In the genomic region with DNA sequence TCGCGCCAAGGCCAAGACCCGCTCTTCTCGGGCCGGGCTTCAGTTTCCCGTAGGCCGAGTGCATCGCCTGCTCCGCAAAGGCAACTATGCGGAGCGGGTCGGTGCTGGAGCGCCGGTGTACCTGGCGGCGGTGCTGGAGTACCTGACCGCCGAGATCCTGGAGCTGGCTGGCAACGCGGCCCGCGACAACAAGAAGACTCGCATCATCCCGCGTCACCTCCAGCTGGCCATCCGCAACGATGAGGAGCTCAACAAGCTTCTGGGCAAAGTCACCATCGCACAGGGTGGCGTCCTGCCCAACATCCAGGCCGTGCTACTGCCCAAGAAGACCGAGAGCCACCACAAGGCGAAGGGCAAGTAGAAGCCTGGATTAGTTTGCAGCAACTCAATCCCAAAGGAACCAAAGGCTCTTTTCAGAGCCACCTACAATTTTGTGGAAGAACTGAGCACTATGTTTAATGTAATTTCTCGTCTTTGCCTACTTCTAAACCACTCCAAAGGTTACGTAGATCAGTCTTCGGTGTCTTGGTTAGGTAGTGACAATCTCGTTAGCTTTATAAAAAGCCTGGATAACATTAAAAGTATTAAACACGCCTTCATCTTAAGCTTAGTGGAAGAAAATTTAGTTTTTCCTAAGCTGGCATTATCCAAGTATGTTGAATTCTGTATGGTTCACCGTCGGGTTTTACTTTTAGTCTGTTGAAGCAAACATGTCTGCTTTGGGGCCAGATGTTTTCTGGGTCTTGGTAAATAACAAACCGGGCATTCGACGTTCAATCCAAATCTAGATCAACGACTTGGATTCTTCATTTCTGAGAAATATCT, we compare ENCODE assay signal across 8 cellular contexts.
A peak's percentile ranks its signal among the peaks of the same experiment; 100 is the strongest.
DNase-seq lines count a peak whose midpoint lies in the region; ATAC-seq, FAIRE-seq and TF ChIP-seq lines count a peak whose summit lies in the region.
"Not testable (repeated sequence)": the region's sequence is repeated elsewhere in the genome, so short reads cannot be mapped to it uniquely, and the experiment has no call there.

No MANE protein-coding gene starts in this region.

- H3K79me2 ChIP-seq in PC-3 (ENCODE audit: low read length), result peaks cover 30% of the 10 kb centered on the region
- not testable (repeated sequence) for H3K79me2 ChIP-seq in HepG2 (ENCODE audit: insufficient read depth, low read length)

- H3K4me3 Mint-ChIP-seq in activated T-cell treated with anti-CD3 and anti-CD28 coated beads, Interleukin-2, amount 50 U/mL, for 4 hours, result peak overlapping the region; percentile 93

- peaks cover 30% of the 10 kb centered on the region for H3F3A ChIP-seq in PC-3 (ENCODE audit: low read length, unreplicated experiment)

- H3K4me2 ChIP-seq in BLaER1 treated with 17β-estradiol and CSF1 and Interleukin-3, amounts not matched to agents 10 nM and 100 nM, result peak overlapping the region; percentile 81 to 98 (median 89)
- H3K4me2 ChIP-seq in PC-3 (ENCODE audit: low read length), result peak overlapping the region; percentile 94
- H3K4me2 ChIP-seq in HepG2 (ENCODE audit: low read depth, low read length), result peak overlapping the region; percentile 87
- H3K4me2 ChIP-seq in skeletal muscle satellite cell (ENCODE audit: low read length), result peak overlapping the region; percentile 92

- TF ChIP-seq CTCF in PC-3 (conservative IDR thresholded peaks at IDR 0.05; ENCODE audit: low read depth, low read length), result not testable (repeated sequence)
- 0 out of 2 replicates have a peak, but pooled peaks have one; percentile 8 for TF ChIP-seq CTCF in HepG2 (CRISPR knock-in tag; IDR thresholded peaks at IDR 0.05)

- not testable (repeated sequence) for FAIRE-seq in HepG2 (lab: Jason Lieb, UNC)

- peak; percentile 10 for ATAC-seq in GM19467 (IDR thresholded peaks at IDR 0.05; ENCODE audit: unreplicated experiment)
- ATAC-seq in PC-3, result peak; percentile 8
- ATAC-seq in activated T-cell treated with anti-CD3 and anti-CD28 coated beads, Interleukin-2, amount 50 U/mL, for 4 hours, result peak; percentile 33 to 46
- ATAC-seq in HepG2, result peak; percentile 26

- H3K27me3 Mint-ChIP-seq in activated T-cell treated with anti-CD3 and anti-CD28 coated beads, Interleukin-2, amount 50 U/mL, for 4 hours (ENCODE audit: low read depth), result not testable (repeated sequence)

- POLR2A ChIA-PET in PC-3 (lab: Charles Lee; ENCODE audit: unreplicated experiment), result interaction anchor here (0.6 to 2.6 kb wide), 7 partner anchors 33 to 1829 kb away, joined by 3 to 25 read pairs (median 5); a partner anchor contains a TSS
- POLR2A ChIA-PET in HepG2 (lab: Yijun Ruan, JAX), result interaction anchor here (0.8 to 7.1 kb wide), 26 partner anchors 10 to 1777 kb away, joined by 3 to 208 read pairs (median 5); a partner anchor contains a TSS

- not testable (repeated sequence) for TF ChIP-seq EP300 in HepG2 (IDR thresholded peaks at IDR 0.05; ENCODE audit: low read depth in 2 of 2, low read length in 2 of 2); HepG2 (CRISPR knock-in tag; IDR thresholded peaks at IDR 0.05; ENCODE audit: borderline replicate concordance)

- peaks cover 43% of the 10 kb centered on the region for H3K4me1 Mint-ChIP-seq in activated T-cell treated with anti-CD3 and anti-CD28 coated beads, Interleukin-2, amount 50 U/mL, for 4 hours (ENCODE audit: low read depth)

- not testable (repeated sequence) for H3K36me3 ChIP-seq in BLaER1 treated with 17β-estradiol and CSF1 and Interleukin-3, amounts not matched to agents 10 nM and 100 nM; PC-3 (ENCODE audit: low read depth, low read length); HepG2 (replicated peaks in 1 of 2; ENCODE audit: control insufficient read depth in 1 of 2, insufficient read depth in 2 of 2, low read length in 2 of 2); skeletal muscle satellite cell (ENCODE audit: insufficient read depth, low read length)

- intact Hi-C loops in PC-3 (cut with micrococcal nuclease) (loop anchor here (1.0 to 2.0 kb wide), 3 partner anchors 676 to 1776 kb away; a partner anchor contains a TSS), HepG2 (cut with micrococcal nuclease; ENCODE audit: unreplicated experiment) (loop anchor here (1.0 to 5.0 kb wide), 3 partner anchors 30 to 274 kb away; partner anchors contain the start of gene ZNF165)

- BruUV-seq in PC-3 (replicated peaks; lab: Mats Ljungman, UMichigan) (TSS peak; percentile 61), HepG2 (replicated peaks; lab: Mats Ljungman, UMichigan) (TSS peak; percentile 82)

- H3K4me3 ChIP-seq in BLaER1 treated with 17β-estradiol and CSF1 and Interleukin-3, amounts not matched to agents 10 nM and 100 nM, result peak overlapping the region; percentile 67 to 81 (median 72)
- peak overlapping the region; percentile 76 for H3K4me3 ChIP-seq in PC-3 (ENCODE audit: low read length)
- peak overlapping the region; percentile 76 to 84 (median 79) for H3K4me3 ChIP-seq in HepG2 (replicated peaks in 1 of 3; ENCODE audit: insufficient read depth in 1 of 3, low read depth in 2 of 3, low read length in 3 of 3)
- peak overlapping the region; percentile 77 for H3K4me3 ChIP-seq in skeletal muscle satellite cell (ENCODE audit: low read length)

- peak overlapping the region; percentile 66 to 98 (median 96) for H3K27ac ChIP-seq in BLaER1 treated with 17β-estradiol and CSF1 and Interleukin-3, amounts not matched to agents 10 nM and 100 nM
- H3K27ac ChIP-seq in PC-3 (ENCODE audit: low read length), result peak overlapping the region; percentile 65
- peak overlapping the region; percentile 82 for H3K27ac ChIP-seq in epithelial cell of prostate
- peak overlapping the region; percentile 89 for H3K27ac ChIP-seq in HepG2 (ENCODE audit: extremely low read length, insufficient read depth, low read length)

- TF ChIP-seq POLR2A in HepG2 (IDR thresholded peaks at IDR 0.05; ENCODE audit: insufficient read depth in 1 of 2, low read depth in 2 of 2, low read length in 2 of 2), result peak; percentile 76 to 86

- not testable (repeated sequence) for TF ChIP-seq RAD21 in HepG2 (CRISPR knock-in tag; IDR thresholded peaks at IDR 0.05)

- not testable (repeated sequence) for H3K27me3 ChIP-seq in BLaER1 treated with 17β-estradiol and CSF1 and Interleukin-3, amounts not matched to agents 10 nM and 100 nM; PC-3 (ENCODE audit: low read length); HepG2 (ENCODE audit: control insufficient read depth in 1 of 2, insufficient read depth in 2 of 2, low read length in 2 of 2); skeletal muscle satellite cell (ENCODE audit: control insufficient read depth, insufficient read depth, low read length)

- not testable (repeated sequence) for H3K9me2 ChIP-seq in PC-3 (replicated peaks; ENCODE audit: low read length)

- not testable (repeated sequence) for H3K9me3 ChIP-seq in BLaER1 treated with 17β-estradiol and CSF1 and Interleukin-3, amounts not matched to agents 10 nM and 100 nM (replicated peaks in 1 of 11); PC-3 (ENCODE audit: low read length); HepG2 (ENCODE audit: low read length); skeletal muscle satellite cell (replicated peaks; ENCODE audit: low read length)

- CTCF ChIA-PET in PC-3 (lab: Charles Lee), result interaction anchor here (1.0 kb wide), 1 partner anchor 13 kb away, joined by 3 read pairs; no protein-coding TSS in a partner anchor
- CTCF ChIA-PET in HepG2 (lab: Yijun Ruan, JAX; ENCODE audit: low intra/inter-chr PET ratio, low total read pairs), result not testable (repeated sequence)

- H2AFZ ChIP-seq in PC-3 (ENCODE audit: low read length), result not testable (repeated sequence)
- H2AFZ ChIP-seq in HepG2 (ENCODE audit: low read length), result peak overlapping the region; percentile 3

- H3K4me1 ChIP-seq in BLaER1 treated with 17β-estradiol and CSF1 and Interleukin-3, amounts not matched to agents 10 nM and 100 nM, result peaks cover 42 to 60% (median 49%) of the 10 kb centered on the region in 10 experiments
- H3K4me1 ChIP-seq in PC-3 (ENCODE audit: insufficient read depth, low read length), result peaks cover 27% of the 10 kb centered on the region
- peaks cover 49% of the 10 kb centered on the region for H3K4me1 ChIP-seq in HepG2 (ENCODE audit: insufficient read depth, low read length)
- peaks cover 17% of the 10 kb centered on the region for H3K4me1 ChIP-seq in skeletal muscle satellite cell (ENCODE audit: control insufficient read depth, insufficient read depth, low read length)

- 2% methylated on average over 24 of the region's 43 CpGs for WGBS in HepG2 (ENCODE audit: low lambda C conversion rate)

- H3K36me3 Mint-ChIP-seq in activated T-cell treated with anti-CD3 and anti-CD28 coated beads, Interleukin-2, amount 50 U/mL, for 4 hours (ENCODE audit: insufficient read depth), result not testable (repeated sequence)

- in situ Hi-C loops in HepG2 (cut with HindIII; ENCODE audit: extremely low pct_ligation_motif_present, low pct_unique_long_range_greater_than_20kb), result loop anchor here (5.0 kb wide), 1 partner anchor 89 kb away; no protein-coding TSS in a partner anchor

- not testable (repeated sequence) for H4K20me1 ChIP-seq in BLaER1 treated with 17β-estradiol and CSF1 and Interleukin-3, amounts not matched to agents 10 nM and 100 nM; HepG2 (ENCODE audit: insufficient read depth, low read length)
- peaks cover 11% of the 10 kb centered on the region; the same call in 1 of the 2 replicates for H4K20me1 ChIP-seq in PC-3 (ENCODE audit: low read length)

- DNase-seq in HUDEP-2 (lab: John Stamatoyannopoulos, UW; ENCODE audit: unreplicated experiment in 76 of 76) (peak in 55 of 76 experiments; percentile 30 to 91 (median 70)), PC-3 (peak; percentile 42), HepG2 (ENCODE audit: low spot score) (peak; percentile 40)
- DNase-seq in activated T-cell treated with anti-CD3 and anti-CD28 coated beads, Interleukin-2, amount 50 U/mL, for 4 hours; epithelial cell of prostate (ENCODE audit: low read depth, low spot score): not testable (repeated sequence)

- peak overlapping the region; percentile 76 to 98 (median 91) for H3K9ac ChIP-seq in BLaER1 treated with 17β-estradiol and CSF1 and Interleukin-3, amounts not matched to agents 10 nM and 100 nM
- H3K9ac ChIP-seq in PC-3 (ENCODE audit: low read length) (peak overlapping the region; percentile 76), HepG2 (ENCODE audit: insufficient read depth, low read depth, low read length) (peak overlapping the region; percentile 85), skeletal muscle satellite cell (ENCODE audit: low read depth, low read length) (peak overlapping the region; percentile 53)

- H3K9me3 Mint-ChIP-seq in activated T-cell treated with anti-CD3 and anti-CD28 coated beads, Interleukin-2, amount 50 U/mL, for 4 hours, result not testable (repeated sequence)

TF ChIP-seq in HepG2, 621 proteins besides CTCF, POLR2A, EP300 and RAD21 (continues in another document):
- TF ChIP-seq SALL1 (CRISPR knock-in tag; IDR thresholded peaks at IDR 0.05) (peak; percentile 60; the same call in 1 of the 2 replicates), ZFX (CRISPR knock-in tag; IDR thresholded peaks at IDR 0.05; ENCODE audit: low read depth) (peak; percentile 72), SAP130 (CRISPR knock-in tag; IDR thresholded peaks at IDR 0.05; ENCODE audit: low read depth) (peak; percentile 59; the same call in 1 of the 2 replicates), ZBTB38 (CRISPR knock-in tag; IDR thresholded peaks at IDR 0.05) (0 out of 2 replicates have a peak, but pooled peaks have one; percentile 28)
